9 cellular contexts compared by ENCODE assay signal in the genomic region with DNA sequence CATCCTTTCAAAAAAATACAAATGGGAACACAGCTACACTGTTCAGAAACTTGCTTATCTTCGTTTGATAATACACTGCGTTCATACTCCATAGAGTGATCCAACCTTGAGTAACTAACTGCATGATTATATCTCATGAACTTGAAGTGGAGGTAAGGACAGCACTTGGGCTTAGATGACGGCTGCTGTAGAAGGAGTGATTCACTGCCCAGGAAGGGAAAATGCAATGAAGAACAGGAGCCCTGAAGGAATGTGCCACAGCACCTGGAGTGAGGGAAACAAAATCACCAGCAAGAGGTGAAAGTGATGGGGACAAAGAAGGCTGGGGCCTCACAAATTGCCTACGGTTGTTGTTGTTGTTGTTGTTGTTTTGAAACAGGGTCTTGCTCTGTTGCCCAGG. TPM values are rescaled to one million over a fixed set of nuclear protein-coding genes. Genes with fewer than 3 reads are reported as not detected.
DNase-seq lines count a peak whose midpoint lies in the region; ATAC-seq and TF ChIP-seq lines count a peak whose summit lies in the region.
"Had no signal": no experiment of that assay in that cellular context is flagged by ENCODE, and none has a peak within 500 bp of the region (broad histone marks: within the 10 kb centered on the region; RNA-seq: fewer than 3 reads in every experiment).

No MANE protein-coding gene starts in this region.

- H3K27ac ChIP-seq in SJSA1 (peak overlapping the region; percentile 81), left lung (no peak overlapping the region), upper lobe of right lung (no peak overlapping the region)
- H3K27ac ChIP-seq: SJCRH30 had no signal

- TF ChIP-seq CTCF in epithelial cell of esophagus (IDR thresholded peaks at IDR 0.05; ENCODE audit: insufficient read depth, low read depth, low read length, missing control alignments) (no peak), left lung (IDR thresholded peaks at IDR 0.05) (no peak), upper lobe of right lung (IDR thresholded peaks at IDR 0.05) (no peak)

- no peak for DNase-seq in SJSA1 (ENCODE audit: low read depth in 1 of 2, low spot score in 2 of 2)
- DNase-seq in epithelial cell of esophagus (ENCODE audit: low read depth), result peak; percentile 69
- DNase-seq in left lung, result no peak
- no peak for DNase-seq in upper lobe of right lung
- no peak for DNase-seq in cerebellar cortex (ENCODE audit: low spot score)
- DNase-seq: CD8-positive, alpha-beta T cell had no signal

- H3K27me3 ChIP-seq in SJSA1 (replicated peaks), result no peaks in the 10 kb centered on the region
- no peaks in the 10 kb centered on the region for H3K27me3 ChIP-seq in left lung
- H3K27me3 ChIP-seq in upper lobe of right lung, result no peaks in the 10 kb centered on the region
- H3K27me3 ChIP-seq: SJCRH30 had no signal

- peak; percentile 78 for ATAC-seq in left lung
- ATAC-seq in upper lobe of right lung, result peak; percentile 66
- ATAC-seq in HG03565 (IDR thresholded peaks at IDR 0.05; ENCODE audit: unreplicated experiment), result no peak
- no peak for ATAC-seq in HG02798 (IDR thresholded peaks at IDR 0.05; ENCODE audit: poor library complexity, unreplicated experiment)

- H3K36me3 ChIP-seq in SJSA1 (no peaks in the 10 kb centered on the region), left lung (no peaks in the 10 kb centered on the region), upper lobe of right lung (no peaks in the 10 kb centered on the region)
- H3K36me3 ChIP-seq: SJCRH30 had no signal

- H3K9me3 ChIP-seq in SJSA1 (replicated peaks) (no peaks in the 10 kb centered on the region), left lung (no peaks in the 10 kb centered on the region), upper lobe of right lung (no peaks in the 10 kb centered on the region)
- H3K9me3 ChIP-seq: SJCRH30 had no signal

- intact Hi-C loops in left lung (cut with DNase I) (no loop called here), upper lobe of right lung (cut with DNase I) (no loop called here)

- H3K4me1 ChIP-seq in SJSA1 (replicated peaks) (peaks cover 29% of the 10 kb centered on the region), left lung (no peaks in the 10 kb centered on the region), upper lobe of right lung (no peaks in the 10 kb centered on the region)

- no peak overlapping the region for H3K4me3 ChIP-seq in SJSA1
- H3K4me3 ChIP-seq in epithelial cell of esophagus (ENCODE audit: low read length), result no peak overlapping the region
- no peak overlapping the region for H3K4me3 ChIP-seq in left lung
- H3K4me3 ChIP-seq in upper lobe of right lung, result no peak overlapping the region
- H3K4me3 ChIP-seq: SJCRH30 had no signal

RNA-seq across cellular contexts. Expression of gene SC5D, which starts 44.1 kb away (rescaled TPM):
- 17.7 and 22.0 TPM in 2 replicates for total RNA-seq in SJSA1 (2014; rRNA removed; shearing (Covaris generic))
- 10 to 100 TPM; 60.4 to 79.1 TPM for total RNA-seq in left lung
- total RNA-seq in upper lobe of right lung, result 64.8 TPM

Comparison
In these comparisons a context has a peak if more than half of its experiments do, and no peak if none do; other contexts are left out.
1. ATAC-seq: peak in left lung (single experiment) and upper lobe of right lung (single experiment); none in HG03565 (single experiment) and HG02798 (single experiment).